Comparison of ENCODE assay signal across 28 cellular contexts in the genomic region with DNA sequence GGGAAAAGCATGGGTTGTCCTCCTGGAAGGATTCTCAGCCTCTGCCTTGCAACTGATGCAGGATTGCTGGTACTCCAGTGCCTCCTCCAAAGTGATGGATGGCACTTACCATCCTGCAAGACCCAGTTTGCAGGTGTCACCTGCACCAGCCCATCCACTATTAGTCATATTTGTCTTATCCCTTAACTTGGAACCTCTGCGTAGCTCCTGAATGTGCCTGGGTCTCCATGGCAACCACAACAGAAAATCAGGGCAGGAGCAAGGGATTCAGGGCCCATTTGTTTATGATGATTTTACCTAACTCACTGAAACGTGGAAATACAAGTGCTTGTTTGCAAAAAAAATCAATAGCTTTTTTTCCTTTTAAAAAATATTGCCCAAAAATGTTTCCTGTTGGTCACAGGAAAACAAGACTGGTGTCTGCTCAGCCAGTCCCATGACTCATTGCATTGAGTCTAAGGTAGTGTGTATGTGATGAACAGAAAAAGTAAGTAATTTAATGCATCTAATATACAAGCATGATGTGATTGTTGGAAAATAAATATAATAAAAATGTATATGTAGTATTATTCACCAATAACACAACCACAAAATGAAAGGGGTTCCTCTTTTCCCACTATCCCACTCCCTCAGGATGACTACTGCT.
DNase-seq lines count a peak whose midpoint lies in the region; ATAC-seq, FAIRE-seq and TF ChIP-seq lines count a peak whose summit lies in the region.
"Had no signal": no experiment of that assay in that cellular context is flagged by ENCODE, and none has a peak within 500 bp of the region (broad histone marks: within the 10 kb centered on the region; RNA-seq: fewer than 3 reads in every experiment).

No MANE protein-coding gene starts in this region.

- no peaks in the 10 kb centered on the region for H3K36me3 Mint-ChIP-seq in activated CD4-positive, alpha-beta T cell treated with anti-CD3 and anti-CD28 coated beads, Interleukin-2, amount 10 ng/mL, durations not matched to agents 24 days and 14 days (ENCODE audit: low read depth)

- H3K27ac Mint-ChIP-seq in activated CD4-positive, alpha-beta T cell treated with anti-CD3 and anti-CD28 coated beads, Interleukin-2, amount 10 ng/mL, durations not matched to agents 24 days and 14 days: no peak overlapping the region
- H3K27ac Mint-ChIP-seq: HFFc6 had no signal

- TF ChIP-seq CTCF in PC-3 (conservative IDR thresholded peaks at IDR 0.05; ENCODE audit: low read depth, low read length) (no peak), OCI-LY7 (conservative IDR thresholded peaks at IDR 0.05; ENCODE audit: low read length) (no peak)

- CTCF ChIA-PET in PC-3 (lab: Charles Lee): no interaction called here
- CTCF ChIA-PET in OCI-LY7 (lab: Charles Lee; ENCODE audit: unreplicated experiment): no interaction called here

- H3K9me2 ChIP-seq in PC-3 (replicated peaks; ENCODE audit: low read length) (no peaks in the 10 kb centered on the region), OCI-LY7 (ENCODE audit: insufficient read depth, low read length) (no peaks in the 10 kb centered on the region)

- peak; percentile 13 for FAIRE-seq in islet of Langerhans (lab: Jason Lieb, UNC)
- FAIRE-seq: G401.6 had no signal

- DNase-seq in NCI-H1092 treated with DMSO at 0.1 percent for 48 hours (lab: John Stamatoyannopoulos, UW) (peak; percentile 1), NCI-H1092 (lab: John Stamatoyannopoulos, UW) (no peak), HT1080 (ENCODE audit: low read depth) (peak; percentile 27), PC-3 (peak; percentile 40), OCI-LY7 (ENCODE audit: low spot score) (no peak), NCI-H2227 (lab: John Stamatoyannopoulos, UW; ENCODE audit: unreplicated experiment) (no peak)
- DNase-seq in activated CD4-positive, alpha-beta T cell treated with anti-CD3 and anti-CD28 coated beads, Interleukin-2, amount 10 ng/mL, durations not matched to agents 24 days and 14 days: no peak
- DNase-seq: 8988T, ACHN, DMS153, GOT3, HFFc6, IMR-90, NCI-H1048, NCI-H146, NCI-H2029, NCI-H2171, NCI-H345, NCI-H510A treated with DMSO at 0.1 percent for 48 hours, NCI-H774, SHP77, T-helper 1 cell had no signal

- H3K27me3 ChIP-seq in PC-3 (ENCODE audit: low read length): no peaks in the 10 kb centered on the region

- H3K4me3 ChIP-seq in PC-3 (ENCODE audit: low read length) (no peak overlapping the region), OCI-LY7 (ENCODE audit: low read depth, low read length, poor library complexity, severe bottlenecking) (no peak overlapping the region)
- H3K4me3 ChIP-seq: HAP-1 had no signal

- POLR2A ChIA-PET in PC-3 (lab: Charles Lee; ENCODE audit: unreplicated experiment): interaction anchor here (0.7 to 1.0 kb wide), 2 partner anchors 18 to 550 kb away, joined by 3 to 5 read pairs; no protein-coding TSS in a partner anchor
- POLR2A ChIA-PET in OCI-LY7 (lab: Charles Lee): no interaction called here

- H3F3A ChIP-seq in PC-3 (ENCODE audit: low read length, unreplicated experiment): no peaks in the 10 kb centered on the region

- no peaks in the 10 kb centered on the region for H3K36me3 ChIP-seq in PC-3 (ENCODE audit: low read depth, low read length)
- no peaks in the 10 kb centered on the region for H3K36me3 ChIP-seq in OCI-LY7 (ENCODE audit: insufficient read depth, low read length)
- H3K36me3 ChIP-seq: HAP-1 had no signal

- no peaks in the 10 kb centered on the region for H3K9me3 Mint-ChIP-seq in activated CD4-positive, alpha-beta T cell treated with anti-CD3 and anti-CD28 coated beads, Interleukin-2, amount 10 ng/mL, durations not matched to agents 24 days and 14 days
- H3K9me3 Mint-ChIP-seq: HFFc6 had no signal

- H3K4me2 ChIP-seq in PC-3 (ENCODE audit: low read length): no peak overlapping the region
- no peak overlapping the region for H3K4me2 ChIP-seq in OCI-LY7 (ENCODE audit: low read length)
- H3K4me2 ChIP-seq: KMS-11 had no signal

- H3K4me1 ChIP-seq in PC-3 (ENCODE audit: insufficient read depth, low read length) (peaks cover 11% of the 10 kb centered on the region; the same call in 1 of the 2 replicates), OCI-LY7 (ENCODE audit: insufficient read depth, low read length, poor library complexity, severe bottlenecking) (no peaks in the 10 kb centered on the region)
- H3K4me1 ChIP-seq: HAP-1 had no signal

- no peak overlapping the region for H3K4me3 Mint-ChIP-seq in activated CD4-positive, alpha-beta T cell treated with anti-CD3 and anti-CD28 coated beads, Interleukin-2, amount 10 ng/mL, durations not matched to agents 24 days and 14 days

- no peaks in the 10 kb centered on the region for H4K20me1 ChIP-seq in PC-3 (ENCODE audit: low read length)
- no peaks in the 10 kb centered on the region for H4K20me1 ChIP-seq in OCI-LY7 (ENCODE audit: insufficient read depth, low read length)

- H3K9ac ChIP-seq in PC-3 (ENCODE audit: low read length): peak overlapping the region; percentile 55; the same call in 1 of the 2 replicates
- H3K9ac ChIP-seq: KMS-11 had no signal

- H3K4me1 Mint-ChIP-seq in activated CD4-positive, alpha-beta T cell treated with anti-CD3 and anti-CD28 coated beads, Interleukin-2, amount 10 ng/mL, durations not matched to agents 24 days and 14 days: no peaks in the 10 kb centered on the region

- intact Hi-C loops in PC-3 (cut with micrococcal nuclease) (loop anchor here (2.0 kb wide), 1 partner anchor 18 kb away; no protein-coding TSS in a partner anchor), OCI-LY7 (cut with micrococcal nuclease; ENCODE audit: unreplicated experiment) (no loop called here)
- intact Hi-C loops in activated CD4-positive, alpha-beta T cell treated with anti-CD3 and anti-CD28 coated beads, Interleukin-2, amount 10 ng/mL, durations not matched to agents 24 days and 14 days (cut with micrococcal nuclease): no loop called here

- peak; percentile 92 for ATAC-seq in PC-3
- ATAC-seq: Panc1 had no signal

- peak overlapping the region; percentile 75 for H3K27ac ChIP-seq in PC-3 (ENCODE audit: low read length)
- no peak overlapping the region for H3K27ac ChIP-seq in OCI-LY7 (ENCODE audit: low read depth, low read length, poor library complexity, severe bottlenecking)
- H3K27ac ChIP-seq: KMS-11, RWPE1 had no signal

- H3K79me2 ChIP-seq in PC-3 (ENCODE audit: low read length) (peaks cover 35% of the 10 kb centered on the region), OCI-LY7 (ENCODE audit: insufficient read depth, low read depth, low read length) (no peaks in the 10 kb centered on the region)

- BruUV-seq in PC-3 (replicated peaks; lab: Mats Ljungman, UMichigan) (no TSS peak), OCI-LY7 (replicated peaks; lab: Mats Ljungman, UMichigan) (no TSS peak)

- H3K27me3 Mint-ChIP-seq in activated CD4-positive, alpha-beta T cell treated with anti-CD3 and anti-CD28 coated beads, Interleukin-2, amount 10 ng/mL, durations not matched to agents 24 days and 14 days: peaks cover 9% of the 10 kb centered on the region

- H2AFZ ChIP-seq in PC-3 (ENCODE audit: low read length): no peak overlapping the region
- no peak overlapping the region for H2AFZ ChIP-seq in OCI-LY7 (ENCODE audit: low read length)

- no peaks in the 10 kb centered on the region for H3K9me3 ChIP-seq in PC-3 (ENCODE audit: low read length)
- no peaks in the 10 kb centered on the region for H3K9me3 ChIP-seq in OCI-LY7 (ENCODE audit: low read length)
- H3K9me3 ChIP-seq: HAP-1 had no signal

Comparison
In these comparisons a context has a peak if more than half of its experiments do, and no peak if none do; other contexts are left out.
1. DNase-seq: peak in NCI-H1092 treated with DMSO at 0.1 percent for 48 hours (single experiment), HT1080 (single experiment) and PC-3 (single experiment); none in NCI-H1092 (single experiment), activated CD4-positive, alpha-beta T cell treated with anti-CD3 and anti-CD28 coated beads, Interleukin-2, amount 10 ng/mL, durations not matched to agents 24 days and 14 days (single experiment), OCI-LY7 (single experiment) and NCI-H2227 (single experiment).